ENCODE assay signal across 11 cellular contexts in the genomic region with DNA sequence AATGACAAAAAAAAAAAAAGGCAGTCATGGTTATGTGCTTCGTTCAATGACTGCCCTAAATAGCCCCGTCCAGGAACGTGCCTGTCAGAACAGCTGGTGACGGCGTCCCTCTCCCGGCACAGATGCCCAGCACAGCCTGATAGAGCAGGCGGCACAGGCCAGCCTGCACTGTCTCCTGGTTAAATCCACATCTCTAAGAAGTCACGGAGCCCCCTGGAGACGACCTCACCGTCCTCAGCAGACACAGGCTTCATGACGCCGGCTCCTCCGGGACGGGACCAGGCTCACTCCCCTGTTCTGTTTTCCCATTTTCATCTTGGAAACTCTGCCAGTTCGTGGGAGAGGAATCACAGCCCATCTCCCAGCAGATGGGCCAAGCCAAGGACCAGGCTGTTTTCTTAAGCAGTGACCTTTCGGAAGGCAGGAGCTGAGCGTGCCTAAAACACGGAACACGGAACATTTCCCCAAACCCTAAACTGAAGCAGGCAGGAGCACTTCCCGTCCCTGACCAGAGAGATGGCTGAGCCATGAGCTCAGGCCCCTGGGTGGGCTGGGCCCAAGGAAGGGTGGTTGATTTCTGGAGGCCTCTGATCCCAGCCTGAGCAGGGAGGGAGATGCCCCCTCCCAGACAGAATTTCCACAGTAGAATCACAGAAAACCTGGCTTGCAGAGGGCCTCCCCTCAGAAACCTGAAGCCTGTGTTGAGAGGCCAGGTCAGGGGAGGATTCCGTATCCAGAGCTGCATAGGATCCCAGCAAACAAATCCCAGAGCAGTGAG. TPM values are rescaled to one million over a fixed set of nuclear protein-coding genes. Genes with fewer than 3 reads are reported as not detected.
A peak's percentile ranks its signal among the peaks of the same experiment; 100 is the strongest.
DNase-seq lines count a peak whose midpoint lies in the region; ATAC-seq, FAIRE-seq and TF ChIP-seq lines count a peak whose summit lies in the region.
"Had no signal": no experiment of that assay in that cellular context is flagged by ENCODE, and none has a peak within 500 bp of the region (broad histone marks: within the 10 kb centered on the region; RNA-seq: fewer than 3 reads in every experiment).

No MANE protein-coding gene starts in this region.

- peak overlapping the region; percentile 97 for H3K27ac Mint-ChIP-seq in progenitor cell of endocrine pancreas

- no peak for FAIRE-seq in kidney (lab: Jason Lieb, UNC)
- FAIRE-seq: G401.6, H1 had no signal

- H3K4me1 ChIP-seq in kidney (ENCODE audit: control insufficient read depth in 1 of 2, insufficient read depth in 1 of 2, low read depth in 1 of 2, low read length in 2 of 2): peaks cover 33 to 41% of the 10 kb centered on the region in 2 donors

- H3K9me3 Mint-ChIP-seq in progenitor cell of endocrine pancreas (ENCODE audit: low read depth): no peaks in the 10 kb centered on the region

- H3K27ac ChIP-seq in caudate nucleus (ENCODE audit: low read depth, low read length) (peak overlapping the region; percentile 94), kidney (ENCODE audit: low read depth in 2 of 2, low read length in 2 of 2) (peak overlapping the region; percentile 57 to 79)
- H3K27ac ChIP-seq: neutrophil had no signal

- no peaks in the 10 kb centered on the region for H3K36me3 ChIP-seq in kidney (ENCODE audit: control insufficient read depth in 1 of 2, insufficient read depth in 2 of 2, low read length in 2 of 2)
- H3K36me3 ChIP-seq: neutrophil had no signal

- ATAC-seq in GM18907 (IDR thresholded peaks at IDR 0.05; ENCODE audit: unreplicated experiment): no peak

- no peak overlapping the region for H3K4me3 Mint-ChIP-seq in progenitor cell of endocrine pancreas (ENCODE audit: low read depth)

- no peaks in the 10 kb centered on the region for H3K27me3 Mint-ChIP-seq in progenitor cell of endocrine pancreas

- H3K4me3 ChIP-seq in kidney (ENCODE audit: low read length in 2 of 2): peak overlapping the region in 1 of 2 donors; percentile 17

- H3K9me3 ChIP-seq in kidney (ENCODE audit: control insufficient read depth in 1 of 2, low read length in 2 of 2): no peaks in the 10 kb centered on the region
- H3K9me3 ChIP-seq: neutrophil had no signal

- peaks cover 2% of the 10 kb centered on the region for H3K36me3 Mint-ChIP-seq in progenitor cell of endocrine pancreas (ENCODE audit: insufficient read depth)

- peak overlapping the region in 1 of 2 donors; percentile 51 for H3K9ac ChIP-seq in kidney (ENCODE audit: low read length in 2 of 2)

- TF ChIP-seq CTCF in kidney (IDR thresholded peaks at IDR 0.05; ENCODE audit: borderline replicate concordance, extremely low read depth, insufficient read depth) (no peak), progenitor cell of endocrine pancreas (IDR thresholded peaks at IDR 0.05; ENCODE audit: unreplicated experiment) (no peak)

- H3K4me1 Mint-ChIP-seq in progenitor cell of endocrine pancreas (ENCODE audit: low read depth): peaks cover 79% of the 10 kb centered on the region

- intact Hi-C loops in kidney (cut with DNase I): no loop called here

- DNase-seq in AG08395 (ENCODE audit: low spot score) (peak; percentile 26), caudate nucleus (lab: John Stamatoyannopoulos, UW) (peak in 27 of 61 donors; percentile 20 to 72 (median 40)), kidney (peak; percentile 80), progenitor cell of endocrine pancreas (ENCODE audit: low spot score, unreplicated experiment) (no peak), activated T-cell treated with anti-CD3 and anti-CD28 coated beads for 4 hours (no peak), CD1c-positive myeloid dendritic cell (ENCODE audit: extremely low spot score) (no peak)
- DNase-seq in stimulated activated naive CD4-positive, alpha-beta T cell treated with Interleukin-2 at 50 U/mL for 16 hours (lab: John Stamatoyannopoulos, UW): no peak

RNA-seq across cellular contexts. Expression of a gene that starts 35.9 kb away (rescaled TPM):
- total RNA-seq in kidney (33.6 TPM), progenitor cell of endocrine pancreas (33.8 and 35.9 TPM in 2 replicates)
- 7.1 TPM for polyA plus RNA-seq in kidney (ENCODE audit: insufficient read depth, low read depth, low replicate concordance)

Comparison
In these comparisons a context has a peak if more than half of its experiments do, and no peak if none do; other contexts are left out.
1. DNase-seq: peak in AG08395 (single experiment) and kidney (single experiment); none in progenitor cell of endocrine pancreas (single experiment), activated T-cell treated with anti-CD3 and anti-CD28 coated beads for 4 hours (single experiment), stimulated activated naive CD4-positive, alpha-beta T cell treated with Interleukin-2 at 50 U/mL for 16 hours (single experiment) and CD1c-positive myeloid dendritic cell (single experiment).